Comparison of ENCODE assay signal across 19 cellular contexts in the genomic region with DNA sequence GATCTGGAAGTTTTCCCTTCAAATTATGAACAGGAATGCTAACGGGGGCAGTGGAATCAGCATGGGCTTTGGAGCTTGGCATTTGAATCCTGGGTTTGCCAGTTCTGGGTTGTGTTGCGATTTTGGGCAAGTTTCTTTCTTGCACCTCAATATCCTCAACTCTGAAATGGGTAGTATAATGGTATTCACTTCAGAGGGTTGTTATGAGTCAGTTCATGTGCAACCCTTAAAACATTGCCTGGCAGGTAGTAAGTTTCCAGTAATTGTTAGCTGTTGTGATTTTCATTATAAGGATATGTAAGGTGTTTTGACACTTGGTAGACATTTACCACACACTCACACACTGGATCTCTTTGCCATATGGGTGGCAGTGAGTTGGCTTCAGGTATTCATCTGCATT. TPM values are rescaled to one million over a fixed set of nuclear protein-coding genes. Genes with fewer than 3 reads are reported as not detected.
A peak's percentile ranks its signal among the peaks of the same experiment; 100 is the strongest.
DNase-seq lines count a peak whose midpoint lies in the region; ATAC-seq and TF ChIP-seq lines count a peak whose summit lies in the region.
"Had no signal": no experiment of that assay in that cellular context is flagged by ENCODE, and none has a peak within 500 bp of the region (broad histone marks: within the 10 kb centered on the region; RNA-seq: fewer than 3 reads in every experiment).

No MANE protein-coding gene starts in this region.

- H3K27me3 Mint-ChIP-seq in CD14-positive monocyte (ENCODE audit: low read depth in 3 of 3), result peaks cover 0 to 2% (median 0%) of the 10 kb centered on the region in 3 donors
- no peaks in the 10 kb centered on the region for H3K27me3 Mint-ChIP-seq in stimulated activated naive B cell treated with anti-CD40 and anti-IgM and Interleukin-4, amounts not matched to agents 10 μg/mL and 1 μg/mL and 100 μg/mL, for 72 hours
- H3K27me3 Mint-ChIP-seq: activated CD4-positive, alpha-beta T cell treated with anti-CD3 and anti-CD28 coated beads, Interleukin-2, amount 10 ng/mL, durations not matched to agents 24 days and 14 days had no signal

- peaks cover 16% of the 10 kb centered on the region for H3F3A ChIP-seq in MM.1S (ENCODE audit: insufficient read depth, low read length)

- no peak overlapping the region; the same call in 1 of the 2 replicates for H3K4me3 ChIP-seq in MM.1S (ENCODE audit: low read length)
- H3K4me3 ChIP-seq in colonic mucosa, result no peak overlapping the region
- no peak overlapping the region for H3K4me3 ChIP-seq in coronary artery
- H3K4me3 ChIP-seq in left lung, result no peak overlapping the region
- H3K4me3 ChIP-seq: testis had no signal

- H3K4me2 ChIP-seq in MM.1S (ENCODE audit: low read depth, low read length), result peak overlapping the region; percentile 56; the same call in 1 of the 2 replicates

- TF ChIP-seq CTCF in CD14-positive monocyte (IDR thresholded peaks at IDR 0.05) (no peak), MM.1S (IDR thresholded peaks at IDR 0.05; ENCODE audit: low read length) (no peak), colonic mucosa (IDR thresholded peaks at IDR 0.05) (no peak), coronary artery (IDR thresholded peaks at IDR 0.05) (no peak), left lung (IDR thresholded peaks at IDR 0.05) (no peak)

- H3K9me3 Mint-ChIP-seq in CD14-positive monocyte, result no peaks in the 10 kb centered on the region
- H3K9me3 Mint-ChIP-seq in stimulated activated naive B cell treated with anti-CD40 and anti-IgM and Interleukin-4, amounts not matched to agents 10 μg/mL and 1 μg/mL and 100 μg/mL, for 72 hours, result no peaks in the 10 kb centered on the region
- H3K9me3 Mint-ChIP-seq: activated CD4-positive, alpha-beta T cell treated with anti-CD3 and anti-CD28 coated beads, Interleukin-2, amount 10 ng/mL, durations not matched to agents 24 days and 14 days had no signal

- peak overlapping the region; percentile 84 to 97 (median 94) for H3K27ac Mint-ChIP-seq in CD14-positive monocyte
- H3K27ac Mint-ChIP-seq in stimulated activated naive B cell treated with anti-CD40 and anti-IgM and Interleukin-4, amounts not matched to agents 10 μg/mL and 1 μg/mL and 100 μg/mL, for 72 hours, result peak overlapping the region; percentile 89

- peaks cover 28 to 34% of the 10 kb centered on the region in 2 donors for H3K36me3 Mint-ChIP-seq in CD14-positive monocyte
- peaks cover 46 to 55% of the 10 kb centered on the region in 2 donors for H3K36me3 Mint-ChIP-seq in stimulated activated naive B cell treated with anti-CD40 and anti-IgM and Interleukin-4, amounts not matched to agents 10 μg/mL and 1 μg/mL and 100 μg/mL, for 72 hours

- H3K79me2 ChIP-seq in MM.1S (ENCODE audit: low read length), result peaks cover 27% of the 10 kb centered on the region

- H3K4me1 ChIP-seq in MM.1S (ENCODE audit: low read length) (peaks cover 9% of the 10 kb centered on the region), colonic mucosa (no peaks in the 10 kb centered on the region), left lung (no peaks in the 10 kb centered on the region)
- H3K4me1 ChIP-seq: testis had no signal

- H3K4me1 Mint-ChIP-seq in CD14-positive monocyte, result peaks cover 25% of the 10 kb centered on the region
- H3K4me1 Mint-ChIP-seq in stimulated activated naive B cell treated with anti-CD40 and anti-IgM and Interleukin-4, amounts not matched to agents 10 μg/mL and 1 μg/mL and 100 μg/mL, for 72 hours, result peaks cover 26 to 59% of the 10 kb centered on the region in 2 donors

- no peaks in the 10 kb centered on the region for H3K9me2 ChIP-seq in MM.1S (replicated peaks; ENCODE audit: insufficient read depth, low read length)

- intact Hi-C loops in CD14-positive monocyte (cut with micrococcal nuclease) (loop anchor here in 1 of 2 donors (5.0 to 10.0 kb wide), 2 partner anchors 33 to 55 kb away; a partner anchor contains a TSS), colonic mucosa (cut with DNase I) (no loop called here), left lung (cut with DNase I) (no loop called here)

- H3K9me3 ChIP-seq in MM.1S (replicated peaks; ENCODE audit: insufficient read depth, low read length) (no peaks in the 10 kb centered on the region), colonic mucosa (no peaks in the 10 kb centered on the region), left lung (no peaks in the 10 kb centered on the region)
- H3K9me3 ChIP-seq: heart left ventricle, testis had no signal

- H2AFZ ChIP-seq in MM.1S (ENCODE audit: low read length), result no peak overlapping the region

- DNase-seq in CD14-positive monocyte (ENCODE audit: low spot score) (no peak), MM.1S (no peak), colonic mucosa (no peak), NCI-H524 treated with DMSO at 0.1 percent for 48 hours (lab: John Stamatoyannopoulos, UW) (no peak), coronary artery (ENCODE audit: low spot score) (no peak), left lung (no peak)
- DNase-seq in stimulated activated naive B cell treated with anti-CD40 and anti-IgM and Interleukin-4, amounts not matched to agents 10 μg/mL and 1 μg/mL and 100 μg/mL, for 72 hours, result no peak
- DNase-seq: activated T-cell treated with anti-CD3 and anti-CD28 coated beads for 4 hours; DMS79 treated with DMSO at 0.1 percent for 48 hours; heart left ventricle; NCI-H146; NCI-H2171; NCI-H69; stimulated activated CD4-positive, alpha-beta T cell treated with anti-CD3 and anti-CD28 coated beads, Interleukin-12 subunit alpha, Interleukin-12 subunit beta, amount 100 ng/mL, for 4 hours; testis had no signal

- peak; percentile 41 for ATAC-seq in stimulated activated naive B cell treated with anti-CD40 and anti-IgM and Interleukin-4, amounts not matched to agents 10 μg/mL and 1 μg/mL and 100 μg/mL, for 72 hours (replicated peaks)
- no peak for ATAC-seq in left lung

- no peaks in the 10 kb centered on the region for H4K20me1 ChIP-seq in MM.1S (ENCODE audit: insufficient read depth, low read length)

- H3K27me3 ChIP-seq in MM.1S (replicated peaks; ENCODE audit: insufficient read depth, low read length) (no peaks in the 10 kb centered on the region), colonic mucosa (no peaks in the 10 kb centered on the region), left lung (no peaks in the 10 kb centered on the region)
- H3K27me3 ChIP-seq: heart left ventricle, testis had no signal

- H3K9ac ChIP-seq in MM.1S (ENCODE audit: low read length) (peak overlapping the region; percentile 31; the same call in 1 of the 2 replicates), colonic mucosa (ENCODE audit: low read depth in 2 of 2, low read length in 2 of 2) (no peak overlapping the region)

- H3K4me3 Mint-ChIP-seq in CD14-positive monocyte, result peak overlapping the region in 1 of 2 donors; percentile 81
- H3K4me3 Mint-ChIP-seq in stimulated activated naive B cell treated with anti-CD40 and anti-IgM and Interleukin-4, amounts not matched to agents 10 μg/mL and 1 μg/mL and 100 μg/mL, for 72 hours, result peak overlapping the region in 1 of 2 donors; percentile 51
- H3K4me3 Mint-ChIP-seq: activated CD4-positive, alpha-beta T cell treated with anti-CD3 and anti-CD28 coated beads, Interleukin-2, amount 10 ng/mL, durations not matched to agents 24 days and 14 days had no signal

- H3K36me3 ChIP-seq in MM.1S (replicated peaks; ENCODE audit: insufficient read depth, low read length) (no peaks in the 10 kb centered on the region), colonic mucosa (no peaks in the 10 kb centered on the region), left lung (peaks cover 0 to 13% of the 10 kb centered on the region in 2 donors)

- H3K27ac ChIP-seq in MM.1S (ENCODE audit: low read length), result peak overlapping the region; percentile 73
- peak overlapping the region; percentile 26 for H3K27ac ChIP-seq in colonic mucosa
- peak overlapping the region in 1 of 2 donors; percentile 47 for H3K27ac ChIP-seq in coronary artery
- H3K27ac ChIP-seq in left lung, result peak overlapping the region in 1 of 2 donors; percentile 33

RNA-seq across cellular contexts. Expression of a gene that starts 33.4 kb away (rescaled TPM):
- polyA plus RNA-seq in CD14-positive monocyte, result 10 to 100 TPM; 13.3 to 14.0 TPM
- total RNA-seq in colonic mucosa, result 10 to 100 TPM in 1 of 2 donors, 1 to 10 TPM in 1; 9.6 to 11.3 TPM
- total RNA-seq in left lung, result 10 to 100 TPM; 33.2 to 41.0 TPM

RNA-seq across cellular contexts. Expression of a gene that starts 44.9 kb away (rescaled TPM):
- under 1 TPM in 1 of 2 donors, not detected in 1; 0.26 TPM for polyA plus RNA-seq in CD14-positive monocyte
- total RNA-seq in colonic mucosa (1 to 10 TPM; 1.3 to 4.2 TPM), left lung (1 to 10 TPM; 1.2 TPM)
- total RNA-seq: activated CD4-positive, alpha-beta T cell treated with anti-CD3 and anti-CD28 coated beads, Interleukin-2, amount 10 ng/mL, durations not matched to agents 24 days and 14 days; dermis microvascular lymphatic vessel endothelial cell; H1; lower leg skin had no signal
- polyA plus RNA-seq: H1, heart left ventricle had no signal
